Comparison of ENCODE assay signal across 13 cellular contexts in genomic region chr13:46662690-46663089, GRCh38.
DNase-seq lines count a peak whose midpoint lies in the region; ATAC-seq and TF ChIP-seq lines count a peak whose summit lies in the region.
"Had no signal": no experiment of that assay in that cellular context is flagged by ENCODE, and none has a peak within 500 bp of the region (broad histone marks: within the 10 kb centered on the region; RNA-seq: fewer than 3 reads in every experiment).

No MANE protein-coding gene starts in this region.

- CTCF ChIA-PET in GM10248 (lab: Yijun Ruan, JAX) = interaction anchor here (0.9 to 1.4 kb wide), 6 partner anchors 18 to 111 kb away, joined by 3 to 5 read pairs (median 3); no protein-coding TSS in a partner anchor
- CTCF ChIA-PET in CD8-positive, alpha-beta T cell (lab: Charles Lee) = interaction anchor here (2.6 kb wide), 1 partner anchor 111 kb away, joined by 7 read pairs; no protein-coding TSS in a partner anchor

- H3K79me2 ChIP-seq in GM23338 (replicated peaks; ENCODE audit: insufficient read depth) = peaks cover under 1% of the 10 kb centered on the region; the same call in 1 of the 2 replicates

- no peaks in the 10 kb centered on the region for H3K9me3 ChIP-seq in CD8-positive, alpha-beta T cell (ENCODE audit: low read length)
- H3K9me3 ChIP-seq: suprapubic skin had no signal

- TF ChIP-seq CTCF in GM23338 (conservative IDR thresholded peaks at IDR 0.05; ENCODE audit: low read depth in 2 of 2) (no peak), progenitor cell of endocrine pancreas (IDR thresholded peaks at IDR 0.05; ENCODE audit: unreplicated experiment) (no peak), GM10248 (IDR thresholded peaks at IDR 0.05; ENCODE audit: control extremely low read depth, extremely low read depth, low read depth, missing control alignments) (no peak)
- no peak for TF ChIP-seq CTCF in CD8-positive, alpha-beta T cell (IDR thresholded peaks at IDR 0.05)

- H3K36me3 ChIP-seq in GM23338 (ENCODE audit: insufficient read depth) = no peaks in the 10 kb centered on the region
- H3K36me3 ChIP-seq in CD8-positive, alpha-beta T cell (ENCODE audit: insufficient read depth, low read length) = no peaks in the 10 kb centered on the region
- H3K36me3 ChIP-seq: suprapubic skin had no signal

- POLR2A ChIA-PET in GM10248 (lab: Yijun Ruan, JAX) = no interaction called here
- POLR2A ChIA-PET in CD8-positive, alpha-beta T cell (lab: Charles Lee) = interaction anchor here (0.6 kb wide), 1 partner anchor 54 kb away, joined by 3 read pairs; no protein-coding TSS in a partner anchor

- H3K4me3 ChIP-seq in GM23338 = no peak overlapping the region
- H3K4me3 ChIP-seq in CD8-positive, alpha-beta T cell (ENCODE audit: low read depth, low read length) = no peak overlapping the region
- H3K4me3 ChIP-seq: SK-N-MC, suprapubic skin had no signal

- no peak overlapping the region for H2AFZ ChIP-seq in GM23338

- DNase-seq in GM23338 (ENCODE audit: low spot score) (no peak), progenitor cell of endocrine pancreas (ENCODE audit: low spot score, unreplicated experiment) (no peak), HCEC 1CT (no peak), GM10248 (ENCODE audit: extremely low spot score) (no peak), NCI-H1930 (lab: John Stamatoyannopoulos, UW) (no peak)
- no peak for DNase-seq in CD8-positive, alpha-beta T cell
- DNase-seq: amygdala; naive thymus-derived CD4-positive, alpha-beta T cell; NCI-H446 had no signal

- H3K27ac Mint-ChIP-seq in GM23338 (peak overlapping the region; percentile 81), progenitor cell of endocrine pancreas (peak overlapping the region; percentile 88)
- no peak overlapping the region for H3K27ac Mint-ChIP-seq in CD8-positive, alpha-beta T cell

- H3K27me3 Mint-ChIP-seq in GM23338 (ENCODE audit: insufficient read depth, low read depth, poor library complexity) (peaks cover 5% of the 10 kb centered on the region), progenitor cell of endocrine pancreas (no peaks in the 10 kb centered on the region)
- no peaks in the 10 kb centered on the region for H3K27me3 Mint-ChIP-seq in CD8-positive, alpha-beta T cell (ENCODE audit: low read depth)
- H3K27me3 Mint-ChIP-seq: naive thymus-derived CD4-positive, alpha-beta T cell had no signal

- no peaks in the 10 kb centered on the region for H3F3A ChIP-seq in GM23338 (replicated peaks; ENCODE audit: low read depth)

- 0 out of 2 replicates have a peak overlapping the region, but pooled peaks have one; percentile 10 for H3K4me2 ChIP-seq in GM23338

- H3K27me3 ChIP-seq in GM23338 (ENCODE audit: insufficient read depth) = no peaks in the 10 kb centered on the region
- H3K27me3 ChIP-seq in CD8-positive, alpha-beta T cell (ENCODE audit: insufficient read depth, low read length) = no peaks in the 10 kb centered on the region
- H3K27me3 ChIP-seq: suprapubic skin had no signal

- no peaks in the 10 kb centered on the region; the same call in 2 of the 3 replicates for H3K36me3 Mint-ChIP-seq in GM23338 (ENCODE audit: low read depth)
- H3K36me3 Mint-ChIP-seq in progenitor cell of endocrine pancreas (ENCODE audit: insufficient read depth) = peaks cover 7% of the 10 kb centered on the region
- no peaks in the 10 kb centered on the region for H3K36me3 Mint-ChIP-seq in CD8-positive, alpha-beta T cell

- H3K4me3 Mint-ChIP-seq in GM23338 = no peak overlapping the region
- peak overlapping the region; percentile 35 for H3K4me3 Mint-ChIP-seq in progenitor cell of endocrine pancreas (ENCODE audit: low read depth)
- no peak overlapping the region for H3K4me3 Mint-ChIP-seq in CD8-positive, alpha-beta T cell
- H3K4me3 Mint-ChIP-seq: naive thymus-derived CD4-positive, alpha-beta T cell had no signal

- no peaks in the 10 kb centered on the region for H4K20me1 ChIP-seq in GM23338 (replicated peaks; ENCODE audit: insufficient read depth)

- H3K4me1 Mint-ChIP-seq in GM23338 = peaks cover 56% of the 10 kb centered on the region
- H3K4me1 Mint-ChIP-seq in progenitor cell of endocrine pancreas (ENCODE audit: low read depth) = peaks cover 62% of the 10 kb centered on the region
- H3K4me1 Mint-ChIP-seq in CD8-positive, alpha-beta T cell (ENCODE audit: low read depth) = peaks cover 36% of the 10 kb centered on the region

- peaks cover 47% of the 10 kb centered on the region for H3K4me1 ChIP-seq in GM23338 (ENCODE audit: insufficient read depth)
- H3K4me1 ChIP-seq in CD8-positive, alpha-beta T cell (ENCODE audit: insufficient read depth, low read length) = peaks cover 22% of the 10 kb centered on the region

- H3K9me2 ChIP-seq in GM23338 (ENCODE audit: insufficient read depth) = no peaks in the 10 kb centered on the region

- no peaks in the 10 kb centered on the region for H3K9me3 Mint-ChIP-seq in GM23338
- H3K9me3 Mint-ChIP-seq in progenitor cell of endocrine pancreas (ENCODE audit: low read depth) = peaks cover 13% of the 10 kb centered on the region
- H3K9me3 Mint-ChIP-seq in CD8-positive, alpha-beta T cell = no peaks in the 10 kb centered on the region
- H3K9me3 Mint-ChIP-seq: naive thymus-derived CD4-positive, alpha-beta T cell had no signal

- intact Hi-C loops in CD8-positive, alpha-beta T cell (cut with DNase I, micrococcal nuclease) = loop anchor here in 1 of 2 experiments (10.0 kb wide), 1 partner anchor 68 kb away; no protein-coding TSS in a partner anchor

- peak overlapping the region; percentile 16; the same call in 1 of the 2 replicates for H3K27ac ChIP-seq in GM23338 (ENCODE audit: low read depth)
- H3K27ac ChIP-seq in CD8-positive, alpha-beta T cell (ENCODE audit: low read depth, low read length) = no peak overlapping the region
- H3K27ac ChIP-seq: SK-N-MC, suprapubic skin had no signal

- ATAC-seq in GM18907 (IDR thresholded peaks at IDR 0.05; ENCODE audit: unreplicated experiment) (peak; percentile 57), GM23338 (no peak), HG03460 (IDR thresholded peaks at IDR 0.05; ENCODE audit: unreplicated experiment) (peak; percentile 48)
- no peak for ATAC-seq in CD8-positive, alpha-beta T cell
- ATAC-seq: naive thymus-derived CD4-positive, alpha-beta T cell had no signal

TF ChIP-seq in GM23338, 12 proteins besides CTCF, POLR2A, EP300 and RAD21 (continues in another document):
- TF ChIP-seq STAT1 (IDR thresholded peaks at IDR 0.05; ENCODE audit: unreplicated experiment) = no peak
- TF ChIP-seq ZNF114 (CRISPR knock-in tag; IDR thresholded peaks at IDR 0.05) = no peak
- TF ChIP-seq REST (IDR thresholded peaks at IDR 0.05; ENCODE audit: unreplicated experiment) = no peak

Comparison
In these comparisons a context has a peak if more than half of its experiments do, and no peak if none do; other contexts are left out.
1. ATAC-seq: peak in GM18907 (single experiment) and HG03460 (single experiment); none in GM23338 (single experiment) and CD8-positive, alpha-beta T cell (single experiment).